ENCODE assay signal across 24 cellular contexts in the genomic region with DNA sequence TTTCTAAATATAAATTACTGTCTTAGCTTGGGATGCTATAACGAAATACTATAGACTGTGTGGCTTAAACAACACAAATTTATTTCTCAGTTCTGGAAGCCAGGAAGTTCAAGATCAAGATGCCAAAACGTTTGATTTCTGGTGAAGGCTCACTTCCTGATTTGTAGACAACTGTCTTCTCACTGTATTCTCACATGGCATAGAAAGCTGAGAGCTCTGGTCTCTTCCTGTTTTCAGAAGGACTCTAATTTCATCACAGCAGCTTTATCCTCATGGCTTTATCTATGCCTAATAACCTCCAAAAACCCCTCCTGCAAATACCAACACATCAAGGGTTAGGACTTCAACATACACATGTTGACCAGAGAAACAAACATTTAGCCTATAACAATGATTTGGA.
DNase-seq lines count a peak whose midpoint lies in the region; ATAC-seq and TF ChIP-seq lines count a peak whose summit lies in the region.
"Had no signal": no experiment of that assay in that cellular context is flagged by ENCODE, and none has a peak within 500 bp of the region (broad histone marks: within the 10 kb centered on the region; RNA-seq: fewer than 3 reads in every experiment).

No MANE protein-coding gene starts in this region.

- no peak for ATAC-seq in HG02970 (IDR thresholded peaks at IDR 0.05; ENCODE audit: low FRiP score, unreplicated experiment)
- no peak for ATAC-seq in upper lobe of left lung (ENCODE audit: low FRiP score in 2 of 2)
- no peak for ATAC-seq in HG02610 (IDR thresholded peaks at IDR 0.05; ENCODE audit: unreplicated experiment)
- ATAC-seq: body of pancreas; effector memory CD8-positive, alpha-beta T cell; gastroesophageal sphincter; left cardiac atrium; natural killer cell treated with Interleukin-12 subunit alpha and Interleukin-12 subunit beta and Interleukin-15 and Interleukin-18, amount 100 ng/mL, for 72 hours; pancreas; sciatic nerve had no signal

- TF ChIP-seq EP300 in upper lobe of left lung (IDR thresholded peaks at IDR 0.05): no peak

- H3K27me3 ChIP-seq in upper lobe of left lung: no peaks in the 10 kb centered on the region
- H3K27me3 ChIP-seq: body of pancreas, esophagus squamous epithelium, pancreas, testis had no signal

- no peaks in the 10 kb centered on the region for H3K9me3 ChIP-seq in upper lobe of left lung
- H3K9me3 ChIP-seq: body of pancreas, esophagus squamous epithelium, gastroesophageal sphincter, pancreas, SK-N-SH, testis had no signal

- no peaks in the 10 kb centered on the region for H3K4me1 ChIP-seq in upper lobe of left lung
- H3K4me1 ChIP-seq: body of pancreas, esophagus squamous epithelium, gastroesophageal sphincter, pancreas, testis had no signal

- DNase-seq in GDM1 (lab: John Stamatoyannopoulos, UW): peak; percentile 14
- DNase-seq in NAMALWA (ENCODE audit: low spot score): peak; percentile 52
- peak; percentile 89 for DNase-seq in SIG-M5 treated with dmso at 0.1 percent for 504 hours (lab: John Stamatoyannopoulos, UW; ENCODE audit: unreplicated experiment)
- DNase-seq in medulla oblongata (ENCODE audit: extremely low spot score): peak; percentile 10
- DNase-seq in HT-29 (ENCODE audit: low spot score): no peak
- no peak for DNase-seq in upper lobe of left lung
- DNase-seq: activated CD4-positive, alpha-beta T cell treated with anti-CD3 and anti-CD28 coated beads, Interleukin-2, amount 50 U/mL, for 1 hour; body of pancreas; CD4-positive, alpha-beta T cell; DMS153; effector memory CD8-positive, alpha-beta T cell; esophagus squamous epithelium; H9; left cardiac atrium; NCI-H1694 treated with DMSO at 0.1 percent for 48 hours; NCI-H2227 treated with DMSO at 0.1 percent for 48 hours; pancreas; SK-N-SH; testis had no signal

- 18 to 22% methylated on average over 2 of the region's 2 CpGs for WGBS in upper lobe of left lung, 2 donors

- TF ChIP-seq POLR2A in upper lobe of left lung (IDR thresholded peaks at IDR 0.05): no peak

- no peaks in the 10 kb centered on the region for H3K36me3 ChIP-seq in upper lobe of left lung
- H3K36me3 ChIP-seq: esophagus squamous epithelium, gastroesophageal sphincter, pancreas had no signal

- no peak for TF ChIP-seq CTCF in upper lobe of left lung (IDR thresholded peaks at IDR 0.05)

- no peak overlapping the region for H3K4me3 ChIP-seq in upper lobe of left lung
- H3K4me3 ChIP-seq: body of pancreas, esophagus squamous epithelium, gastroesophageal sphincter, pancreas, testis had no signal

- H3K27ac ChIP-seq in upper lobe of left lung: no peak overlapping the region
- H3K27ac ChIP-seq: body of pancreas, esophagus squamous epithelium, gastroesophageal sphincter, pancreas, testis had no signal

Comparison
In these comparisons a context has a peak if more than half of its experiments do, and no peak if none do; other contexts are left out.
1. DNase-seq: peak in GDM1 (single experiment), NAMALWA (single experiment), SIG-M5 treated with dmso at 0.1 percent for 504 hours (single experiment) and medulla oblongata (single experiment); none in HT-29 (single experiment) and upper lobe of left lung (0 of 2).